8 cellular contexts compared by ENCODE assay signal in genomic region chr17:75405365-75406221, GRCh38. TPM values are rescaled to one million over a fixed set of nuclear protein-coding genes. Genes with fewer than 3 reads are reported as not detected.
A peak's percentile ranks its signal among the peaks of the same experiment; 100 is the strongest.
DNase-seq lines count a peak whose midpoint lies in the region; ATAC-seq lines count a peak whose summit lies in the region.

Gene GRB2 (minus strand): TSS chr17:75405678. CDS start chr17:75393628, 12,050 bp downstream.

- peak; percentile 77 for ATAC-seq in GM19043 (IDR thresholded peaks at IDR 0.05; ENCODE audit: low read depth, unreplicated experiment)
- peak; percentile 82 for ATAC-seq in HG03354 (IDR thresholded peaks at IDR 0.05; ENCODE audit: poor library complexity, severe bottlenecking, unreplicated experiment)

- DNase-seq in AG08396 (ENCODE audit: low spot score) (peak; percentile 100), NCI-H460 (ENCODE audit: extremely low read depth, low read depth) (peak; percentile 97), cerebellar cortex (ENCODE audit: low spot score) (peak; percentile 94), islet precursor cell (peak; percentile 100)
- DNase-seq in activated CD4-positive, CD25-positive, alpha-beta regulatory T cell treated with anti-CD3 and anti-CD28 coated beads, Interleukin-2, amount 50 U/mL, for 72 hours, result peak; percentile 100
- DNase-seq in stimulated activated CD4-positive, alpha-beta T cell treated with anti-CD3 and anti-CD28 coated beads, Interleukin-12 subunit alpha, Interleukin-12 subunit beta, amount 100 ng/mL, for 4 hours, result peak; percentile 99

RNA-seq across cellular contexts. Expression of gene GRB2, which starts in this region (rescaled TPM):
- total RNA-seq in NCI-H460 (2014; rRNA removed; shearing (Covaris generic)), result 92.0 and 95.9 TPM in 2 replicates
- 70.2 and 89.7 TPM in 2 replicates for polyA plus RNA-seq in NCI-H460 (2014; cell fraction: nucleus; rRNA removed)

Comparison
In these comparisons a context has a peak if more than half of its experiments do, and no peak if none do; other contexts are left out.
1. Peak in every context shown above with its lines: DNase-seq and ATAC-seq.